Comparison of ENCODE assay signal across 8 cellular contexts in the genomic region with DNA sequence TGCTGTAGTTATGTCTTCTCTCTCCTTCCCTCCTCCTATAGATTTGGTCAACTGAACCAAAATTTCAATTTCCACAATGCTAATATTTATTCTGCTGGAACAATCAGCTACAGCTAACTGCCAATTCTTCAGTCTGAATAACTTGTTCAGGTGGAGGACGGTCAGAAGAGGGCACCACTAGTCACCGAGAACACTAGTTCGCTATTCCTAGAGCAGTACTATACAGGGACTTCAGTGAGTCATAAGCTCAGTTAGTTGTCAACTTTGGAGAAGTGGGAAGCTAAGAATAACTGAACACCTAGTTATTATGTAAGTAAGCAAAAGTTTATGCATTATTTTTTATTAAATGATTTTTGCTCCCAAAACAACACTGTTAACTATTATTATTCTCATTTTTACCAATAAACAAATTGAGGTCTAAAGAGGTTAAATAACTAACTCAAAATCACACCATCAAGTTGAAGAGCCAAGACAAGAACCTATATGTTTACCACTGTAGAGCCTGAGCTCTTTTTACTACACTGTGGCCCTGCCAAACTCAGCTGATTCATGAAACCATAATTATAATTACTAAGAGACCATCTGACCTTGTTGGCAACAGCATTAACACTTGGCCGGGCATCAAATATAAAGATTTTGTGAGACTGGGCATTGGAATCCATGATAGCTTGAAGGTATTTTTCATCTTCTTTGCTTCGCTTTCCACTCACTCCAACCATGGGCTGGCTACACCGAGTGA. TPM values are rescaled to one million over a fixed set of nuclear protein-coding genes. Genes with fewer than 3 reads are reported as not detected.
DNase-seq lines count a peak whose midpoint lies in the region; ATAC-seq and TF ChIP-seq lines count a peak whose summit lies in the region.

No MANE protein-coding gene starts in this region.

- H3K27ac ChIP-seq in breast epithelium (peak overlapping the region in 1 of 2 donors; percentile 33), stomach (peak overlapping the region in 1 of 5 donors; percentile 26)

- 40 to 68% (median 55%) methylated on average over 6 of the region's 6 CpGs for WGBS in stomach, 5 donors

- H3K4me1 ChIP-seq in breast epithelium, result no peaks in the 10 kb centered on the region
- peaks cover 0 to 11% (median 5%) of the 10 kb centered on the region in 4 donors for H3K4me1 ChIP-seq in stomach

- DNase-seq in AG04449 (ENCODE audit: low read depth, low spot score) (no peak), RPMI7951 (ENCODE audit: low read depth) (peak; percentile 75), breast epithelium (ENCODE audit: low spot score in 2 of 2) (peak in 1 of 2 donors; percentile 43), kidney epithelial cell (ENCODE audit: low read depth) (peak; percentile 43), stomach (peak; percentile 41)

- no peaks in the 10 kb centered on the region for H3K36me3 ChIP-seq in breast epithelium
- no peaks in the 10 kb centered on the region for H3K36me3 ChIP-seq in kidney epithelial cell (ENCODE audit: control insufficient read depth, insufficient read depth, low read length)
- peaks cover 6 to 61% (median 39%) of the 10 kb centered on the region in 4 donors for H3K36me3 ChIP-seq in stomach

- TF ChIP-seq CTCF in AG04449 (IDR thresholded peaks at IDR 0.05; ENCODE audit: insufficient read depth, low read length, missing control alignments) (peak; percentile 44), GM12872 (IDR thresholded peaks at IDR 0.05; ENCODE audit: insufficient read depth, low read depth, low read length) (peak; percentile 43; the same call in 1 of the 3 replicates), breast epithelium (IDR thresholded peaks at IDR 0.05) (peak in 2 of 3 donors; percentile 46 to 56), kidney epithelial cell (IDR thresholded peaks at IDR 0.05; ENCODE audit: insufficient read depth, low read length, poor library complexity, severe bottlenecking) (peak; percentile 62), stomach (IDR thresholded peaks at IDR 0.05) (peak in 2 of 7 experiments; percentile 36 to 44)

- POLR2A ChIA-PET in AG04449 (lab: Yijun Ruan, JAX), result interaction anchor here (0.6 to 0.9 kb wide), 3 partner anchors 14 to 494 kb away, joined by 3 to 4 read pairs (median 3); a partner anchor contains a TSS

- intact Hi-C loops in breast epithelium (cut with DNase I; ENCODE audit: low total_unique reads), result no loop called here
- intact Hi-C loops in stomach (cut with DNase I; ENCODE audit: low total_unique reads), result no loop called here

- ATAC-seq in HG03439 (IDR thresholded peaks at IDR 0.05; ENCODE audit: unreplicated experiment), result peak; percentile 60
- no peak for ATAC-seq in GM18520 (IDR thresholded peaks at IDR 0.05; ENCODE audit: unreplicated experiment)

- H3K9me3 ChIP-seq in breast epithelium, result no peaks in the 10 kb centered on the region
- H3K9me3 ChIP-seq in stomach, result no peaks in the 10 kb centered on the region

- H3K27me3 ChIP-seq in breast epithelium (no peaks in the 10 kb centered on the region), kidney epithelial cell (ENCODE audit: control insufficient read depth, insufficient read depth, low read length) (no peaks in the 10 kb centered on the region), stomach (no peaks in the 10 kb centered on the region)

- H3K4me3 ChIP-seq in AG04449 (ENCODE audit: low read depth, low read length) (no peak overlapping the region), breast epithelium (no peak overlapping the region), kidney epithelial cell (ENCODE audit: low read depth, low read length) (no peak overlapping the region), stomach (no peak overlapping the region)

- no peak for TF ChIP-seq EP300 in stomach (IDR thresholded peaks at IDR 0.05)

- CTCF ChIA-PET in AG04449 (lab: Yijun Ruan, JAX), result interaction anchor here (0.7 to 2.6 kb wide), 36 partner anchors 8 to 577 kb away, joined by 3 to 24 read pairs (median 5); a partner anchor contains a TSS

- TF ChIP-seq POLR2A in breast epithelium (IDR thresholded peaks at IDR 0.05), result no peak
- TF ChIP-seq POLR2A in stomach (IDR thresholded peaks at IDR 0.05), result no peak

RNA-seq across cellular contexts. Expression of a gene that starts 59.0 kb away (rescaled TPM):
- 51.1 and 58.3 TPM in 2 replicates for total RNA-seq in RPMI7951 (2014; rRNA removed; shearing (Covaris generic))
- 10 to 100 TPM; 48.6 to 66.9 (median 52.1) TPM for total RNA-seq in breast epithelium
- total RNA-seq in kidney epithelial cell, result 44.8 and 51.8 TPM in 2 replicates
- total RNA-seq in stomach, result 100 to 1,000 TPM in 1 of 5 donors, 10 to 100 TPM in 4; 24.5 to 125 (median 43.3) TPM
- polyA plus RNA-seq in stomach, result 10 to 100 TPM; 12.0 to 21.1 (median 14.1) TPM

RNA-seq across cellular contexts. Expression of a gene that starts 59.7 kb away (rescaled TPM):
- 21.4 and 31.0 TPM in 2 replicates for total RNA-seq in RPMI7951 (2014; rRNA removed; shearing (Covaris generic))
- 10 to 100 TPM; 42.1 to 69.7 (median 48.8) TPM for total RNA-seq in breast epithelium
- total RNA-seq in kidney epithelial cell, result 17.0 and 24.0 TPM in 2 replicates
- total RNA-seq in stomach, result 100 to 1,000 TPM in 1 of 5 donors, 10 to 100 TPM in 4; 31.2 to 207 (median 75.8) TPM
- polyA plus RNA-seq in stomach, result 10 to 100 TPM in 1 of 3 donors, 1 to 10 TPM in 2; 4.0 to 11.9 (median 7.3) TPM
